ENCODE assay signal across 19 cellular contexts in genomic region chr1:196377811-196378210, GRCh38.
DNase-seq lines count a peak whose midpoint lies in the region; ATAC-seq and TF ChIP-seq lines count a peak whose summit lies in the region.
"Had no signal": no experiment of that assay in that cellular context is flagged by ENCODE, and none has a peak within 500 bp of the region (broad histone marks: within the 10 kb centered on the region; RNA-seq: fewer than 3 reads in every experiment).

No MANE protein-coding gene starts in this region.

- H3K4me1 ChIP-seq in breast epithelium: no peaks in the 10 kb centered on the region
- H3K4me1 ChIP-seq: A549 had no signal

- 0 out of 2 replicates have a peak, but pooled peaks cover 2% of the 10 kb centered on the region for H3K36me3 Mint-ChIP-seq in WTC11
- H3K36me3 Mint-ChIP-seq in activated naive CD4-positive, alpha-beta T cell treated with anti-CD3 and anti-CD28 coated beads, Interleukin-2, amount 10 ng/mL, durations not matched to agents 7 days and 5 days: no peaks in the 10 kb centered on the region
- H3K36me3 Mint-ChIP-seq: CD4-positive, alpha-beta memory T cell had no signal

- no peaks in the 10 kb centered on the region for H3K9me3 Mint-ChIP-seq in WTC11
- no peaks in the 10 kb centered on the region for H3K9me3 Mint-ChIP-seq in activated naive CD4-positive, alpha-beta T cell treated with anti-CD3 and anti-CD28 coated beads, Interleukin-2, amount 10 ng/mL, durations not matched to agents 7 days and 5 days
- H3K9me3 Mint-ChIP-seq: HFFc6 had no signal

- DNase-seq in NCI-H510A treated with DMSO at 0.1 percent for 48 hours (lab: John Stamatoyannopoulos, UW): peak; percentile 28
- no peak for DNase-seq in NCI-H510A (lab: John Stamatoyannopoulos, UW)
- DNase-seq in HT-29 (ENCODE audit: low spot score): peak; percentile 55
- no peak for DNase-seq in WTC11 (ENCODE audit: low spot score)
- DNase-seq in breast epithelium (ENCODE audit: low spot score in 2 of 2): no peak
- no peak for DNase-seq in NCI-H82 (lab: John Stamatoyannopoulos, UW)
- no peak for DNase-seq in activated naive CD4-positive, alpha-beta T cell treated with anti-CD3 and anti-CD28 coated beads, Interleukin-2, amount 10 ng/mL, durations not matched to agents 7 days and 5 days
- DNase-seq: 8988T; ACHN; C1 segment of cervical spinal cord; Calu3; CD4-positive, alpha-beta memory T cell; COR-L47; DMS153; DND-41; GOT3; HFFc6 had no signal

- TF ChIP-seq POLR2A in breast epithelium (IDR thresholded peaks at IDR 0.05): no peak

- no peaks in the 10 kb centered on the region for H3K36me3 ChIP-seq in breast epithelium
- H3K36me3 ChIP-seq: HAP-1 had no signal

- H3K27ac Mint-ChIP-seq in WTC11: peak overlapping the region; percentile 69
- H3K27ac Mint-ChIP-seq in activated naive CD4-positive, alpha-beta T cell treated with anti-CD3 and anti-CD28 coated beads, Interleukin-2, amount 10 ng/mL, durations not matched to agents 7 days and 5 days: no peak overlapping the region
- H3K27ac Mint-ChIP-seq: CD4-positive, alpha-beta memory T cell; HFFc6 had no signal

- intact Hi-C loops in breast epithelium (cut with DNase I; ENCODE audit: low total_unique reads): no loop called here

- H3K27ac ChIP-seq in breast epithelium: no peak overlapping the region
- H3K27ac ChIP-seq: A549 had no signal

- ATAC-seq in WTC11: no peak
- ATAC-seq: A549 had no signal

- H3K9me3 ChIP-seq in breast epithelium: no peaks in the 10 kb centered on the region
- H3K9me3 ChIP-seq: A549, HAP-1 had no signal

- CTCF ChIA-PET in WTC11 (lab: Charles Lee): no interaction called here
- CTCF ChIA-PET in activated naive CD4-positive, alpha-beta T cell treated with anti-CD3 and anti-CD28 coated beads, Interleukin-2, amount 10 ng/mL, durations not matched to agents 7 days and 5 days (lab: Charles Lee): no interaction called here

- POLR2A ChIA-PET in WTC11 (lab: Charles Lee): no interaction called here

- H3K4me1 Mint-ChIP-seq in WTC11: peaks cover 20% of the 10 kb centered on the region
- no peaks in the 10 kb centered on the region for H3K4me1 Mint-ChIP-seq in activated naive CD4-positive, alpha-beta T cell treated with anti-CD3 and anti-CD28 coated beads, Interleukin-2, amount 10 ng/mL, durations not matched to agents 7 days and 5 days
- H3K4me1 Mint-ChIP-seq: CD4-positive, alpha-beta memory T cell had no signal

- no peaks in the 10 kb centered on the region for H3K27me3 Mint-ChIP-seq in WTC11 (ENCODE audit: low read depth)
- no peaks in the 10 kb centered on the region for H3K27me3 Mint-ChIP-seq in activated naive CD4-positive, alpha-beta T cell treated with anti-CD3 and anti-CD28 coated beads, Interleukin-2, amount 10 ng/mL, durations not matched to agents 7 days and 5 days
- H3K27me3 Mint-ChIP-seq: CD4-positive, alpha-beta memory T cell had no signal

- H3K4me3 Mint-ChIP-seq in WTC11: no peak overlapping the region
- H3K4me3 Mint-ChIP-seq in activated naive CD4-positive, alpha-beta T cell treated with anti-CD3 and anti-CD28 coated beads, Interleukin-2, amount 10 ng/mL, durations not matched to agents 7 days and 5 days: no peak overlapping the region
- H3K4me3 Mint-ChIP-seq: CD4-positive, alpha-beta memory T cell; HFFc6 had no signal

- TF ChIP-seq CTCF in WTC11 (IDR thresholded peaks at IDR 0.05) (no peak), breast epithelium (IDR thresholded peaks at IDR 0.05) (no peak)

- H3K4me3 ChIP-seq in breast epithelium: no peak overlapping the region
- H3K4me3 ChIP-seq: A549, HAP-1 had no signal

- no peaks in the 10 kb centered on the region for H3K27me3 ChIP-seq in breast epithelium

TF ChIP-seq in WTC11, 78 proteins besides CTCF, POLR2A, EP300 and RAD21:
- no peak for TF ChIP-seq ERG (CRISPR knock-in tag; IDR thresholded peaks at IDR 0.05)
- TF ChIP-seq EMX1 (CRISPR knock-in tag; IDR thresholded peaks at IDR 0.05): no peak
- no peak for TF ChIP-seq FOXJ3 (CRISPR knock-in tag; IDR thresholded peaks at IDR 0.05; ENCODE audit: borderline replicate concordance)
- TF ChIP-seq ZNF425 (CRISPR knock-in tag; conservative IDR thresholded peaks at IDR 0.05): no peak
- TF ChIP-seq ZNF416 (CRISPR knock-in tag; IDR thresholded peaks at IDR 0.05): no peak
- no peak for TF ChIP-seq HMGXB4 (CRISPR knock-in tag; IDR thresholded peaks at IDR 0.05)
- TF ChIP-seq NFATC4 (CRISPR knock-in tag; IDR thresholded peaks at IDR 0.05): no peak
TF ChIP-seq in WTC11: peak in this region for 0.

Comparison
In these comparisons a context has a peak if more than half of its experiments do, and no peak if none do; other contexts are left out.
1. DNase-seq: peak in NCI-H510A treated with DMSO at 0.1 percent for 48 hours (single experiment) and HT-29 (single experiment); none in NCI-H510A (single experiment), WTC11 (single experiment), breast epithelium (0 of 2), NCI-H82 (single experiment) and activated naive CD4-positive, alpha-beta T cell treated with anti-CD3 and anti-CD28 coated beads, Interleukin-2, amount 10 ng/mL, durations not matched to agents 7 days and 5 days (single experiment).